In the genomic region with DNA sequence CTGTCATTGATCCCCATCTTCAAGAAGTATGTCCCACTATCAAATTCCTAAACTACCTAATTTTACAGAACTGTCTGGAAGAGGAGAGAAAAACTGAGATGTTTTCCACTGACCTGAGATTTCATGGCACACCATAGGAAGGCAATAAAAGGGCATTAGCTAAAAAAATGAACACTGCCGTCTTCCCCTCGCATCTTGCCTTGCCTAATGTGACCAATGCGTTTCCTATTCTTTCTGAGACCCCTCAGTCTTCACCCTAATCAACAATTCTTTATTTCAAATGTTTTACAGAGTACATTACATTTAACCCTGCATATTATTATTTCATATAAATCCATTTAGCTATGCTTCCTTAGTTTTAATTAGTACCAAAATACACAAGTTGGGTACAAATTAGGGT, we compare ENCODE assay signal across 3 cellular contexts.
A peak's percentile ranks its signal among the peaks of the same experiment; 100 is the strongest.
TF ChIP-seq lines count a peak whose summit lies in the region.

No MANE protein-coding gene starts in this region.

TF ChIP-seq in SK-N-SH treated with all-trans-retinoic acid at 6 μM for 48 hours, 23 proteins besides CTCF, POLR2A, EP300 and RAD21:
- no peak for TF ChIP-seq RARB (CRISPR knock-in tag; IDR thresholded peaks at IDR 0.05)
- peak; percentile 92 for TF ChIP-seq ZNF70 (CRISPR knock-in tag; IDR thresholded peaks at IDR 0.05)
- TF ChIP-seq, protein P1, sequence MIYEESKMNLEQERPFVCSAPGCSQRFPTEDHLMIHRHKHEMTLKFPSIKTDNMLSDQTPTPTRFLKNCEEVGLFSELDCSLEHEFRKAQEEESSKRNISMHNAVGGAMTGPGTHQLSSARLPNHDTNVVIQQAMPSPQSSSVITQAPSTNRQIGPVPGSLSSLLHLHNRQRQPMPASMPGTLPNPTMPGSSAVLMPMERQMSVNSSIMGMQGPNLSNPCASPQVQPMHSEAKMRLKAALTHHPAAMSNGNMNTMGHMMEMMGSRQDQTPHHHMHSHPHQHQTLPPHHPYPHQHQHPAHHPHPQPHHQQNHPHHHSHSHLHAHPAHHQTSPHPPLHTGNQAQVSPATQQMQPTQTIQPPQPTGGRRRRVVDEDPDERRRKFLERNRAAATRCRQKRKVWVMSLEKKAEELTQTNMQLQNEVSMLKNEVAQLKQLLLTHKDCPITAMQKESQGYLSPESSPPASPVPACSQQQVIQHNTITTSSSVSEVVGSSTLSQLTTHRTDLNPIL (CRISPR knock-in tag; IDR thresholded peaks at IDR 0.05; ENCODE audit: low read depth): no peak

TF ChIP-seq in SK-N-SH, 30 proteins besides CTCF, POLR2A, EP300 and RAD21:
- TF ChIP-seq FOXJ3 (CRISPR knock-in tag; IDR thresholded peaks at IDR 0.05): no peak
- no peak for TF ChIP-seq MXI1 (IDR thresholded peaks at IDR 0.05; ENCODE audit: low read depth, low read length)
- no peak for TF ChIP-seq TEAD4 (IDR thresholded peaks at IDR 0.05; ENCODE audit: borderline replicate concordance, insufficient read depth)
- TF ChIP-seq GABPA (IDR thresholded peaks at IDR 0.05; ENCODE audit: low read depth): no peak
- TF ChIP-seq, protein P2, sequence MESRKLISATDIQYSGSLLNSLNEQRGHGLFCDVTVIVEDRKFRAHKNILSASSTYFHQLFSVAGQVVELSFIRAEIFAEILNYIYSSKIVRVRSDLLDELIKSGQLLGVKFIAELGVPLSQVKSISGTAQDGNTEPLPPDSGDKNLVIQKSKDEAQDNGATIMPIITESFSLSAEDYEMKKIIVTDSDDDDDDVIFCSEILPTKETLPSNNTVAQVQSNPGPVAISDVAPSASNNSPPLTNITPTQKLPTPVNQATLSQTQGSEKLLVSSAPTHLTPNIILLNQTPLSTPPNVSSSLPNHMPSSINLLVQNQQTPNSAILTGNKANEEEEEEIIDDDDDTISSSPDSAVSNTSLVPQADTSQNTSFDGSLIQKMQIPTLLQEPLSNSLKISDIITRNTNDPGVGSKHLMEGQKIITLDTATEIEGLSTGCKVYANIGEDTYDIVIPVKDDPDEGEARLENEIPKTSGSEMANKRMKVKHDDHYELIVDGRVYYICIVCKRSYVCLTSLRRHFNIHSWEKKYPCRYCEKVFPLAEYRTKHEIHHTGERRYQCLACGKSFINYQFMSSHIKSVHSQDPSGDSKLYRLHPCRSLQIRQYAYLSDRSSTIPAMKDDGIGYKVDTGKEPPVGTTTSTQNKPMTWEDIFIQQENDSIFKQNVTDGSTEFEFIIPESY (IDR thresholded peaks at IDR 0.05; ENCODE audit: borderline replicate concordance, low read depth): no peak
- TF ChIP-seq YY1 (IDR thresholded peaks at IDR 0.05; ENCODE audit: low read depth): no peak
- no peak for TF ChIP-seq GATA2 (CRISPR knock-in tag; IDR thresholded peaks at IDR 0.05)
- TF ChIP-seq SIN3A (IDR thresholded peaks at IDR 0.05; ENCODE audit: borderline replicate concordance, low read depth, low read length): no peak
- TF ChIP-seq, protein P3, sequence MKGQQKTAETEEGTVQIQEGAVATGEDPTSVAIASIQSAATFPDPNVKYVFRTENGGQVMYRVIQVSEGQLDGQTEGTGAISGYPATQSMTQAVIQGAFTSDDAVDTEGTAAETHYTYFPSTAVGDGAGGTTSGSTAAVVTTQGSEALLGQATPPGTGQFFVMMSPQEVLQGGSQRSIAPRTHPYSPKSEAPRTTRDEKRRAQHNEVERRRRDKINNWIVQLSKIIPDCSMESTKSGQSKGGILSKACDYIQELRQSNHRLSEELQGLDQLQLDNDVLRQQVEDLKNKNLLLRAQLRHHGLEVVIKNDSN (IDR thresholded peaks at IDR 0.05; ENCODE audit: borderline replicate concordance, low read depth): no peak
- TF ChIP-seq CHD2 (IDR thresholded peaks at IDR 0.05; ENCODE audit: low read length, partially characterized antibody): no peak
- no peak for TF ChIP-seq FOSL2 (IDR thresholded peaks at IDR 0.05; ENCODE audit: borderline replicate concordance, low read depth)
- no peak for TF ChIP-seq RXRA (IDR thresholded peaks at IDR 0.05; ENCODE audit: borderline replicate concordance, low read depth)
- TF ChIP-seq, protein P4, sequence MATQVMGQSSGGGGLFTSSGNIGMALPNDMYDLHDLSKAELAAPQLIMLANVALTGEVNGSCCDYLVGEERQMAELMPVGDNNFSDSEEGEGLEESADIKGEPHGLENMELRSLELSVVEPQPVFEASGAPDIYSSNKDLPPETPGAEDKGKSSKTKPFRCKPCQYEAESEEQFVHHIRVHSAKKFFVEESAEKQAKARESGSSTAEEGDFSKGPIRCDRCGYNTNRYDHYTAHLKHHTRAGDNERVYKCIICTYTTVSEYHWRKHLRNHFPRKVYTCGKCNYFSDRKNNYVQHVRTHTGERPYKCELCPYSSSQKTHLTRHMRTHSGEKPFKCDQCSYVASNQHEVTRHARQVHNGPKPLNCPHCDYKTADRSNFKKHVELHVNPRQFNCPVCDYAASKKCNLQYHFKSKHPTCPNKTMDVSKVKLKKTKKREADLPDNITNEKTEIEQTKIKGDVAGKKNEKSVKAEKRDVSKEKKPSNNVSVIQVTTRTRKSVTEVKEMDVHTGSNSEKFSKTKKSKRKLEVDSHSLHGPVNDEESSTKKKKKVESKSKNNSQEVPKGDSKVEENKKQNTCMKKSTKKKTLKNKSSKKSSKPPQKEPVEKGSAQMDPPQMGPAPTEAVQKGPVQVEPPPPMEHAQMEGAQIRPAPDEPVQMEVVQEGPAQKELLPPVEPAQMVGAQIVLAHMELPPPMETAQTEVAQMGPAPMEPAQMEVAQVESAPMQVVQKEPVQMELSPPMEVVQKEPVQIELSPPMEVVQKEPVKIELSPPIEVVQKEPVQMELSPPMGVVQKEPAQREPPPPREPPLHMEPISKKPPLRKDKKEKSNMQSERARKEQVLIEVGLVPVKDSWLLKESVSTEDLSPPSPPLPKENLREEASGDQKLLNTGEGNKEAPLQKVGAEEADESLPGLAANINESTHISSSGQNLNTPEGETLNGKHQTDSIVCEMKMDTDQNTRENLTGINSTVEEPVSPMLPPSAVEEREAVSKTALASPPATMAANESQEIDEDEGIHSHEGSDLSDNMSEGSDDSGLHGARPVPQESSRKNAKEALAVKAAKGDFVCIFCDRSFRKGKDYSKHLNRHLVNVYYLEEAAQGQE (IDR thresholded peaks at IDR 0.05; ENCODE audit: low read depth, low read length): no peak
- no peak for TF ChIP-seq NFIC (IDR thresholded peaks at IDR 0.05; ENCODE audit: borderline replicate concordance)
- TF ChIP-seq JUND (IDR thresholded peaks at IDR 0.05): no peak
- no peak for TF ChIP-seq SMC3 (IDR thresholded peaks at IDR 0.05; ENCODE audit: low read depth, low read length)
- TF ChIP-seq TCF12 (IDR thresholded peaks at IDR 0.05): no peak
- TF ChIP-seq EZH2phosphoT487 (IDR thresholded peaks at IDR 0.05; ENCODE audit: borderline replicate concordance, low read depth): no peak
- TF ChIP-seq MEF2A (IDR thresholded peaks at IDR 0.05; ENCODE audit: borderline replicate concordance, low read depth): no peak
- no peak for TF ChIP-seq TAF1 (IDR thresholded peaks at IDR 0.05; ENCODE audit: borderline replicate concordance, low read depth, low read length)

TF ChIP-seq in GM23338, 12 proteins besides CTCF, POLR2A, EP300 and RAD21:
- TF ChIP-seq, protein P4 (IDR thresholded peaks at IDR 0.05; ENCODE audit: unreplicated experiment): no peak
- TF ChIP-seq, protein P5, sequence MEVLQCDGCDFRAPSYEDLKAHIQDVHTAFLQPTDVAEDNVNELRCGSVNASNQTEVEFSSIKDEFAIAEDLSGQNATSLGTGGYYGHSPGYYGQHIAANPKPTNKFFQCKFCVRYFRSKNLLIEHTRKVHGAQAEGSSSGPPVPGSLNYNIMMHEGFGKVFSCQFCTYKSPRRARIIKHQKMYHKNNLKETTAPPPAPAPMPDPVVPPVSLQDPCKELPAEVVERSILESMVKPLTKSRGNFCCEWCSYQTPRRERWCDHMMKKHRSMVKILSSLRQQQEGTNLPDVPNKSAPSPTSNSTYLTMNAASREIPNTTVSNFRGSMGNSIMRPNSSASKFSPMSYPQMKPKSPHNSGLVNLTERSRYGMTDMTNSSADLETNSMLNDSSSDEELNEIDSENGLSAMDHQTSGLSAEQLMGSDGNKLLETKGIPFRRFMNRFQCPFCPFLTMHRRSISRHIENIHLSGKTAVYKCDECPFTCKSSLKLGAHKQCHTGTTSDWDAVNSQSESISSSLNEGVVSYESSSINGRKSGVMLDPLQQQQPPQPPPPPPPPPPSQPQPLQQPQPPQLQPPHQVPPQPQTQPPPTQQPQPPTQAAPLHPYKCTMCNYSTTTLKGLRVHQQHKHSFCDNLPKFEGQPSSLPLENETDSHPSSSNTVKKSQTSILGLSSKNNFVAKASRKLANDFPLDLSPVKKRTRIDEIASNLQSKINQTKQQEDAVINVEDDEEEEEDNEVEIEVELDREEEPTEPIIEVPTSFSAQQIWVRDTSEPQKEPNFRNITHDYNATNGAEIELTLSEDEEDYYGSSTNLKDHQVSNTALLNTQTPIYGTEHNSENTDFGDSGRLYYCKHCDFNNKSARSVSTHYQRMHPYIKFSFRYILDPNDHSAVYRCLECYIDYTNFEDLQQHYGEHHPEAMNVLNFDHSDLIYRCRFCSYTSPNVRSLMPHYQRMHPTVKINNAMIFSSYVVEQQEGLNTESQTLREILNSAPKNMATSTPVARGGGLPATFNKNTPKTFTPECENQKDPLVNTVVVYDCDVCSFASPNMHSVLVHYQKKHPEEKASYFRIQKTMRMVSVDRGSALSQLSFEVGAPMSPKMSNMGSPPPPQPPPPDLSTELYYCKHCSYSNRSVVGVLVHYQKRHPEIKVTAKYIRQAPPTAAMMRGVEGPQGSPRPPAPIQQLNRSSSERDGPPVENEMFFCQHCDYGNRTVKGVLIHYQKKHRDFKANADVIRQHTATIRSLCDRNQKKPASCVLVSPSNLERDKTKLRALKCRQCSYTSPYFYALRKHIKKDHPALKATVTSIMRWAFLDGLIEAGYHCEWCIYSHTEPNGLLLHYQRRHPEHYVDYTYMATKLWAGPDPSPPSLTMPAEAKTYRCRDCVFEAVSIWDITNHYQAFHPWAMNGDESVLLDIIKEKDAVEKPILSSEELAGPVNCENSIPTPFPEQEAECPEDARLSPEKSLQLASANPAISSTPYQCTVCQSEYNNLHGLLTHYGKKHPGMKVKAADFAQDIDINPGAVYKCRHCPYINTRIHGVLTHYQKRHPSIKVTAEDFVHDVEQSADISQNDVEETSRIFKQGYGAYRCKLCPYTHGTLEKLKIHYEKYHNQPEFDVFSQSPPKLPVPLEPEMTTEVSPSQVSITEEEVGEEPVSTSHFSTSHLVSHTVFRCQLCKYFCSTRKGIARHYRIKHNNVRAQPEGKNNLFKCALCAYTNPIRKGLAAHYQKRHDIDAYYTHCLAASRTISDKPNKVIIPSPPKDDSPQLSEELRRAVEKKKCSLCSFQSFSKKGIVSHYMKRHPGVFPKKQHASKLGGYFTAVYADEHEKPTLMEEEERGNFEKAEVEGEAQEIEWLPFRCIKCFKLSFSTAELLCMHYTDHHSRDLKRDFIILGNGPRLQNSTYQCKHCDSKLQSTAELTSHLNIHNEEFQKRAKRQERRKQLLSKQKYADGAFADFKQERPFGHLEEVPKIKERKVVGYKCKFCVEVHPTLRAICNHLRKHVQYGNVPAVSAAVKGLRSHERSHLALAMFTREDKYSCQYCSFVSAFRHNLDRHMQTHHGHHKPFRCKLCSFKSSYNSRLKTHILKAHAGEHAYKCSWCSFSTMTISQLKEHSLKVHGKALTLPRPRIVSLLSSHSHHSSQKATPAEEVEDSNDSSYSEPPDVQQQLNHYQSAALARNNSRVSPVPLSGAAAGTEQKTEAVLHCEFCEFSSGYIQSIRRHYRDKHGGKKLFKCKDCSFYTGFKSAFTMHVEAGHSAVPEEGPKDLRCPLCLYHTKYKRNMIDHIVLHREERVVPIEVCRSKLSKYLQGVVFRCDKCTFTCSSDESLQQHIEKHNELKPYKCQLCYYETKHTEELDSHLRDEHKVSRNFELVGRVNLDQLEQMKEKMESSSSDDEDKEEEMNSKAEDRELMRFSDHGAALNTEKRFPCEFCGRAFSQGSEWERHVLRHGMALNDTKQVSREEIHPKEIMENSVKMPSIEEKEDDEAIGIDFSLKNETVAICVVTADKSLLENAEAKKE (CRISPR knock-in tag; IDR thresholded peaks at IDR 0.05): no peak
- TF ChIP-seq JUNB (IDR thresholded peaks at IDR 0.05; ENCODE audit: unreplicated experiment) (no peak), STAT1 (IDR thresholded peaks at IDR 0.05; ENCODE audit: unreplicated experiment) (no peak), CREB1 (CRISPR knock-in tag; IDR thresholded peaks at IDR 0.05; ENCODE audit: low read depth) (no peak), NANOG (IDR thresholded peaks at IDR 0.05; ENCODE audit: borderline replicate concordance) (no peak), EZH2 (IDR thresholded peaks at IDR 0.05; ENCODE audit: low read depth, unreplicated experiment) (no peak), EZH2phosphoT487 (IDR thresholded peaks at IDR 0.05; ENCODE audit: unreplicated experiment) (no peak), POLR2AphosphoS5 (IDR thresholded peaks at IDR 0.05; ENCODE audit: low read depth) (no peak), ZNF114 (CRISPR knock-in tag; IDR thresholded peaks at IDR 0.05) (no peak), ZNF331 (CRISPR knock-in tag; IDR thresholded peaks at IDR 0.05; ENCODE audit: low read depth) (no peak)
- TF ChIP-seq, protein P6, sequence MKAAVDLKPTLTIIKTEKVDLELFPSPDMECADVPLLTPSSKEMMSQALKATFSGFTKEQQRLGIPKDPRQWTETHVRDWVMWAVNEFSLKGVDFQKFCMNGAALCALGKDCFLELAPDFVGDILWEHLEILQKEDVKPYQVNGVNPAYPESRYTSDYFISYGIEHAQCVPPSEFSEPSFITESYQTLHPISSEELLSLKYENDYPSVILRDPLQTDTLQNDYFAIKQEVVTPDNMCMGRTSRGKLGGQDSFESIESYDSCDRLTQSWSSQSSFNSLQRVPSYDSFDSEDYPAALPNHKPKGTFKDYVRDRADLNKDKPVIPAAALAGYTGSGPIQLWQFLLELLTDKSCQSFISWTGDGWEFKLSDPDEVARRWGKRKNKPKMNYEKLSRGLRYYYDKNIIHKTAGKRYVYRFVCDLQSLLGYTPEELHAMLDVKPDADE (IDR thresholded peaks at IDR 0.05): no peak
TF ChIP-seq in GM23338: peak in this region for 0.
